In genomic region chr14:105092124-105092911, GRCh38 we compare ENCODE assay signal across 8 cellular contexts. TPM values are rescaled to one million over a fixed set of nuclear protein-coding genes. Genes with fewer than 3 reads are reported as not detected.
A peak's percentile ranks its signal among the peaks of the same experiment; 100 is the strongest.
DNase-seq lines count a peak whose midpoint lies in the region; ATAC-seq and TF ChIP-seq lines count a peak whose summit lies in the region.

No MANE protein-coding gene starts in this region.

- no peak for TF ChIP-seq POLR2A in stomach (IDR thresholded peaks at IDR 0.05)

- no peak for TF ChIP-seq CTCF in stomach (IDR thresholded peaks at IDR 0.05)

- ATAC-seq in Right ventricle myocardium superior (ENCODE audit: poor library complexity), result peak; percentile 3
- no peak for ATAC-seq in Right ventricle myocardium inferior
- no peak for ATAC-seq in GM21367 (IDR thresholded peaks at IDR 0.05; ENCODE audit: unreplicated experiment)
- no peak for ATAC-seq in HG03175 (IDR thresholded peaks at IDR 0.05; ENCODE audit: unreplicated experiment)

- WGBS in stomach, 5 donors, result 22 to 52% (median 31%) methylated on average over 10 to 25 of the region's 25 CpGs

- peak overlapping the region; percentile 85 to 95 (median 92) for H3K27ac ChIP-seq in stomach

- no peak for TF ChIP-seq EP300 in stomach (IDR thresholded peaks at IDR 0.05)

- H3K9ac ChIP-seq in adipocyte (ENCODE audit: low read length), result peak overlapping the region; percentile 74

- H3K27me3 ChIP-seq in adipocyte (replicated peaks; ENCODE audit: control insufficient read depth, insufficient read depth, low read length) (peaks cover 8% of the 10 kb centered on the region), stomach (peaks cover 0 to 31% (median 9%) of the 10 kb centered on the region in 3 donors)

- DNase-seq in Right ventricle myocardium superior (peak; percentile 48), Right ventricle myocardium inferior (ENCODE audit: missing footprints) (no peak), adipocyte (ENCODE audit: low read depth) (peak; percentile 14), islet precursor cell (peak; percentile 81), stomach (peak; percentile 46), cerebellar cortex (ENCODE audit: low spot score) (no peak)

- H3K4me3 ChIP-seq in adipocyte (ENCODE audit: low read length), result peak overlapping the region; percentile 84
- peak overlapping the region; percentile 69 to 78 (median 73) for H3K4me3 ChIP-seq in stomach

- H3K9me3 ChIP-seq in adipocyte (ENCODE audit: control insufficient read depth, low read length), result no peaks in the 10 kb centered on the region
- H3K9me3 ChIP-seq in stomach, result no peaks in the 10 kb centered on the region

- intact Hi-C loops in Right ventricle myocardium superior (cut with DNase I), result loop anchor here (10.0 kb wide), 1 partner anchor 262 kb away; no protein-coding TSS in a partner anchor
- intact Hi-C loops in Right ventricle myocardium inferior (cut with DNase I), result loop anchor here (5.0 to 10.0 kb wide), 5 partner anchors 60 to 382 kb away; partner anchors contain the start of genes CRIP2 and JAG2
- intact Hi-C loops in stomach (cut with DNase I; ENCODE audit: low total_unique reads), result no loop called here

- H3K4me1 ChIP-seq in adipocyte (ENCODE audit: control insufficient read depth, insufficient read depth, low read length) (peaks cover 27% of the 10 kb centered on the region), stomach (peaks cover 53 to 72% (median 66%) of the 10 kb centered on the region in 4 donors)

- H3K36me3 ChIP-seq in adipocyte (ENCODE audit: control insufficient read depth, insufficient read depth, low read length, severe bottlenecking) (no peaks in the 10 kb centered on the region), stomach (no peaks in the 10 kb centered on the region)

RNA-seq across cellular contexts. Expression of gene GPR132, which starts 27.1 kb away (rescaled TPM):
- total RNA-seq in Right ventricle myocardium superior (1.3 TPM), Right ventricle myocardium inferior (0.89 TPM), stomach (10 to 100 TPM in 1 of 5 donors, 1 to 10 TPM in 3, under 1 TPM in 1; under 0.01 to 11.1 (median 1.7) TPM)
- polyA plus RNA-seq in stomach, result under 1 TPM; 0.38 to 0.81 (median 0.76) TPM

Comparison
In these comparisons a context has a peak if more than half of its experiments do, and no peak if none do; other contexts are left out.
1. DNase-seq: peak in Right ventricle myocardium superior (single experiment), adipocyte (single experiment), islet precursor cell (single experiment) and stomach (single experiment); none in Right ventricle myocardium inferior (single experiment) and cerebellar cortex (single experiment).